Comparison of ENCODE assay signal across 23 cellular contexts in genomic region chr1:107486365-107486764, GRCh38.
DNase-seq lines count a peak whose midpoint lies in the region; ATAC-seq and TF ChIP-seq lines count a peak whose summit lies in the region.
"Had no signal": no experiment of that assay in that cellular context is flagged by ENCODE, and none has a peak within 500 bp of the region (broad histone marks: within the 10 kb centered on the region; RNA-seq: fewer than 3 reads in every experiment).

No MANE protein-coding gene starts in this region.

- H3K27me3 ChIP-seq in endodermal cell (ENCODE audit: control insufficient read depth, insufficient read depth, low read length, poor library complexity, severe bottlenecking): no peaks in the 10 kb centered on the region
- H3K27me3 ChIP-seq in neural cell (ENCODE audit: insufficient read depth, low read depth, low read length): no peaks in the 10 kb centered on the region

- POLR2A ChIA-PET in OCI-LY7 (lab: Charles Lee): interaction anchor here (1.1 kb wide), 1 partner anchor 12 kb away, joined by 3 read pairs; no protein-coding TSS in a partner anchor

- H3K4me1 ChIP-seq in endodermal cell (ENCODE audit: control insufficient read depth, insufficient read depth, low read length) (peaks cover 12% of the 10 kb centered on the region), OCI-LY7 (ENCODE audit: insufficient read depth, low read length, poor library complexity, severe bottlenecking) (no peaks in the 10 kb centered on the region)

- no peaks in the 10 kb centered on the region for H3K36me3 Mint-ChIP-seq in endodermal cell (ENCODE audit: low read depth)
- H3K36me3 Mint-ChIP-seq: IgD-negative memory B cell had no signal

- ATAC-seq in HG03354 (IDR thresholded peaks at IDR 0.05; ENCODE audit: poor library complexity, severe bottlenecking, unreplicated experiment): no peak

- H3K27me3 Mint-ChIP-seq in endodermal cell (ENCODE audit: insufficient read depth): no peaks in the 10 kb centered on the region
- H3K27me3 Mint-ChIP-seq: IgD-negative memory B cell had no signal

- no peak overlapping the region for H3K9ac ChIP-seq in endodermal cell (ENCODE audit: extremely low read depth, low read length, poor library complexity, severe bottlenecking)
- H3K9ac ChIP-seq in neural cell (ENCODE audit: low read length): no peak overlapping the region
- H3K9ac ChIP-seq: KMS-11 had no signal

- H3K27ac Mint-ChIP-seq in endodermal cell: peak overlapping the region; percentile 3
- H3K27ac Mint-ChIP-seq: IgD-negative memory B cell; T-helper 1 cell treated with Interleukin-12 subunit alpha and Interleukin-12 subunit beta and Interleukin-4 antibody, amounts not matched to agents 30 μg/mL and 1 μg/mL, for 36 hours had no signal

- TF ChIP-seq EP300 in neural cell (conservative IDR thresholded peaks at IDR 0.05; ENCODE audit: poor library complexity, severe bottlenecking): no peak

- peaks cover 31% of the 10 kb centered on the region for H3K4me1 Mint-ChIP-seq in endodermal cell
- H3K4me1 Mint-ChIP-seq: IgD-negative memory B cell had no signal

- no peaks in the 10 kb centered on the region for H3K9me3 Mint-ChIP-seq in endodermal cell
- H3K9me3 Mint-ChIP-seq: IgD-negative memory B cell; T-helper 1 cell treated with Interleukin-12 subunit alpha and Interleukin-12 subunit beta and Interleukin-4 antibody, amounts not matched to agents 30 μg/mL and 1 μg/mL, for 36 hours had no signal

- H3K79me2 ChIP-seq in neural cell (replicated peaks; ENCODE audit: insufficient read depth, low read length): no peaks in the 10 kb centered on the region
- H3K79me2 ChIP-seq in OCI-LY7 (ENCODE audit: insufficient read depth, low read depth, low read length): no peaks in the 10 kb centered on the region

- no peak for TF ChIP-seq CTCF in endodermal cell (conservative IDR thresholded peaks at IDR 0.05)
- no peak for TF ChIP-seq CTCF in neural cell (IDR thresholded peaks at IDR 0.05; ENCODE audit: poor library complexity, severe bottlenecking)
- no peak for TF ChIP-seq CTCF in OCI-LY7 (conservative IDR thresholded peaks at IDR 0.05; ENCODE audit: low read length)

- no peaks in the 10 kb centered on the region for H3K9me3 ChIP-seq in endodermal cell (ENCODE audit: control insufficient read depth, low read length)
- no peaks in the 10 kb centered on the region for H3K9me3 ChIP-seq in neural cell (ENCODE audit: low read length)
- no peaks in the 10 kb centered on the region for H3K9me3 ChIP-seq in OCI-LY7 (ENCODE audit: low read length)

- no peak for TF ChIP-seq RAD21 in neural cell (conservative IDR thresholded peaks at IDR 0.05)

- H3K9me2 ChIP-seq in neural cell (ENCODE audit: insufficient read depth, low read length) (no peaks in the 10 kb centered on the region), OCI-LY7 (ENCODE audit: insufficient read depth, low read length) (no peaks in the 10 kb centered on the region)

- peak overlapping the region; percentile 20 for H3K4me3 ChIP-seq in endodermal cell (ENCODE audit: low read length)
- no peak overlapping the region for H3K4me3 ChIP-seq in neural cell (ENCODE audit: low read length)
- no peak overlapping the region for H3K4me3 ChIP-seq in OCI-LY7 (ENCODE audit: low read depth, low read length, poor library complexity, severe bottlenecking)
- H3K4me3 ChIP-seq: SK-N-MC had no signal

- H3K4me2 ChIP-seq in neural cell (ENCODE audit: low read length) (no peak overlapping the region), OCI-LY7 (ENCODE audit: low read length) (no peak overlapping the region)
- H3K4me2 ChIP-seq: KMS-11 had no signal

- H4K20me1 ChIP-seq in neural cell (ENCODE audit: insufficient read depth) (no peaks in the 10 kb centered on the region), OCI-LY7 (ENCODE audit: insufficient read depth, low read length) (no peaks in the 10 kb centered on the region)

- H3K4me3 Mint-ChIP-seq in endodermal cell: no peak overlapping the region
- H3K4me3 Mint-ChIP-seq: IgD-negative memory B cell; T-helper 1 cell treated with Interleukin-12 subunit alpha and Interleukin-12 subunit beta and Interleukin-4 antibody, amounts not matched to agents 30 μg/mL and 1 μg/mL, for 36 hours had no signal

- 21% methylated on average over 3 of the region's 3 CpGs; no CpG with 5 or more reads in 1 of the 2 experiments for WGBS in endodermal cell (ENCODE audit: insufficient coverage in 1 of 2, insufficient read length in 1 of 2), 2 experiments

- intact Hi-C loops in OCI-LY7 (cut with micrococcal nuclease; ENCODE audit: unreplicated experiment): no loop called here

- H3K27ac ChIP-seq in endodermal cell (ENCODE audit: low read depth, low read length): no peak overlapping the region
- no peak overlapping the region for H3K27ac ChIP-seq in neural cell (ENCODE audit: low read length)
- H3K27ac ChIP-seq in OCI-LY7 (ENCODE audit: low read depth, low read length, poor library complexity, severe bottlenecking): no peak overlapping the region
- H3K27ac ChIP-seq: KMS-11, SK-N-MC had no signal

- BruUV-seq in OCI-LY7 (replicated peaks; lab: Mats Ljungman, UMichigan): no TSS peak

- no peak overlapping the region for H2AFZ ChIP-seq in neural cell (ENCODE audit: low read depth, low read length)
- no peak overlapping the region for H2AFZ ChIP-seq in OCI-LY7 (ENCODE audit: low read length)

- no peaks in the 10 kb centered on the region for H3K36me3 ChIP-seq in endodermal cell (ENCODE audit: control insufficient read depth, insufficient read depth, low read length)
- no peaks in the 10 kb centered on the region for H3K36me3 ChIP-seq in neural cell (ENCODE audit: insufficient read depth, low read length)
- H3K36me3 ChIP-seq in OCI-LY7 (ENCODE audit: insufficient read depth, low read length): no peaks in the 10 kb centered on the region

- H3F3A ChIP-seq in neural cell (ENCODE audit: insufficient read depth, low read length, poor library complexity, severe bottlenecking): no peaks in the 10 kb centered on the region

- CTCF ChIA-PET in OCI-LY7 (lab: Charles Lee; ENCODE audit: unreplicated experiment): no interaction called here

- DNase-seq in NCI-H1417 (lab: John Stamatoyannopoulos, UW): peak in 2 of 3 experiments; percentile 18 to 66
- DNase-seq in NCI-H1417 treated with DMSO at 0.1 percent for 48 hours (lab: John Stamatoyannopoulos, UW): no peak
- DNase-seq in NCI-H146 (lab: John Stamatoyannopoulos, UW): peak; percentile 51
- DNase-seq in endodermal cell: peak; percentile 53
- no peak for DNase-seq in activated naive CD4-positive, alpha-beta T cell treated with anti-CD3 and anti-CD28 coated beads, Interleukin-2, amount 50 U/mL, for 16 hours
- no peak for DNase-seq in OCI-LY7 (ENCODE audit: low spot score)
- DNase-seq: 8988T, DMS153, DND-41, NCI-H1048, NCI-H1694, NCI-H2029 treated with DMSO at 0.1 percent for 48 hours, NCI-H2171, NCI-H524, OCI-M1, SIG-M5, SW 1271 had no signal

TF ChIP-seq in neural cell, 6 proteins besides CTCF, POLR2A, EP300 and RAD21:
- TF ChIP-seq POLR2AphosphoS5 (IDR thresholded peaks at IDR 0.05): no peak
- TF ChIP-seq EZH2 (IDR thresholded peaks at IDR 0.05; ENCODE audit: borderline replicate concordance, insufficient read depth, low read length, poor library complexity, severe bottlenecking): no peak
- peak; percentile 61 for TF ChIP-seq REST (IDR thresholded peaks at IDR 0.05; ENCODE audit: borderline replicate concordance)
- no peak for TF ChIP-seq MXI1 (conservative IDR thresholded peaks at IDR 0.05; ENCODE audit: poor library complexity, severe bottlenecking)
- TF ChIP-seq TAF1 (IDR thresholded peaks at IDR 0.05; ENCODE audit: low read depth): no peak
- no peak for TF ChIP-seq SMC3 (conservative IDR thresholded peaks at IDR 0.05; ENCODE audit: poor library complexity)

Comparison
In these comparisons a context has a peak if more than half of its experiments do, and no peak if none do; other contexts are left out.
1. DNase-seq: peak in NCI-H1417 (2 of 3), NCI-H146 (single experiment) and endodermal cell (single experiment); none in NCI-H1417 treated with DMSO at 0.1 percent for 48 hours (single experiment), activated naive CD4-positive, alpha-beta T cell treated with anti-CD3 and anti-CD28 coated beads, Interleukin-2, amount 50 U/mL, for 16 hours (single experiment) and OCI-LY7 (single experiment).